ENCODE assay signal across 2 cellular contexts in genomic region chr6:13288481-13288880, GRCh38.
TF ChIP-seq lines count a peak whose summit lies in the region.

No MANE protein-coding gene starts in this region.

TF ChIP-seq in GM12878, 131 proteins besides CTCF, POLR2A, EP300 and RAD21:
- TF ChIP-seq POLR2AphosphoS5 (IDR thresholded peaks at IDR 0.05; ENCODE audit: low read length) = peak; percentile 54; the same call in 1 of the 2 replicates
- 0 out of 2 replicates have a peak, but pooled peaks have one; percentile 32 for TF ChIP-seq SMAD5 (IDR thresholded peaks at IDR 0.05; ENCODE audit: low read depth)
- TF ChIP-seq, protein P1, sequence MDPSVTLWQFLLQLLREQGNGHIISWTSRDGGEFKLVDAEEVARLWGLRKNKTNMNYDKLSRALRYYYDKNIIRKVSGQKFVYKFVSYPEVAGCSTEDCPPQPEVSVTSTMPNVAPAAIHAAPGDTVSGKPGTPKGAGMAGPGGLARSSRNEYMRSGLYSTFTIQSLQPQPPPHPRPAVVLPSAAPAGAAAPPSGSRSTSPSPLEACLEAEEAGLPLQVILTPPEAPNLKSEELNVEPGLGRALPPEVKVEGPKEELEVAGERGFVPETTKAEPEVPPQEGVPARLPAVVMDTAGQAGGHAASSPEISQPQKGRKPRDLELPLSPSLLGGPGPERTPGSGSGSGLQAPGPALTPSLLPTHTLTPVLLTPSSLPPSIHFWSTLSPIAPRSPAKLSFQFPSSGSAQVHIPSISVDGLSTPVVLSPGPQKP (IDR thresholded peaks at IDR 0.05; ENCODE audit: low read depth, low read length) = no peak
- TF ChIP-seq SIX5 (IDR thresholded peaks at IDR 0.05; ENCODE audit: low read depth, low read length, severe bottlenecking) = no peak
- TF ChIP-seq ZNF592 (IDR thresholded peaks at IDR 0.05) = no peak
- no peak for TF ChIP-seq SPI1 (IDR thresholded peaks at IDR 0.05; ENCODE audit: borderline replicate concordance, insufficient read depth, low read depth, low read length)
- no peak for TF ChIP-seq MYC (IDR thresholded peaks at IDR 0.05; ENCODE audit: insufficient read depth, insufficient read length, insufficient replicate concordance, low read length, severe bottlenecking)
- no peak for TF ChIP-seq HCFC1 (IDR thresholded peaks at IDR 0.05; ENCODE audit: low read length)
- TF ChIP-seq GABPA (IDR thresholded peaks at IDR 0.05; ENCODE audit: low read depth) = no peak
- no peak for TF ChIP-seq ZSCAN29 (IDR thresholded peaks at IDR 0.05)
- no peak for TF ChIP-seq CHD1 (IDR thresholded peaks at IDR 0.05; ENCODE audit: low read depth, low read length)
- no peak for TF ChIP-seq CREB1 (IDR thresholded peaks at IDR 0.05; ENCODE audit: low read depth)
- no peak for TF ChIP-seq PAX5 (IDR thresholded peaks at IDR 0.05; ENCODE audit: borderline replicate concordance, low read depth, low read length)
- peak; percentile 62; the same call in 1 of the 2 replicates for TF ChIP-seq POLR2AphosphoS2 (IDR thresholded peaks at IDR 0.05; ENCODE audit: low read depth, low read length)

TF ChIP-seq in HepG2, 621 proteins besides CTCF, POLR2A, EP300 and RAD21:
- TF ChIP-seq, protein P2, sequence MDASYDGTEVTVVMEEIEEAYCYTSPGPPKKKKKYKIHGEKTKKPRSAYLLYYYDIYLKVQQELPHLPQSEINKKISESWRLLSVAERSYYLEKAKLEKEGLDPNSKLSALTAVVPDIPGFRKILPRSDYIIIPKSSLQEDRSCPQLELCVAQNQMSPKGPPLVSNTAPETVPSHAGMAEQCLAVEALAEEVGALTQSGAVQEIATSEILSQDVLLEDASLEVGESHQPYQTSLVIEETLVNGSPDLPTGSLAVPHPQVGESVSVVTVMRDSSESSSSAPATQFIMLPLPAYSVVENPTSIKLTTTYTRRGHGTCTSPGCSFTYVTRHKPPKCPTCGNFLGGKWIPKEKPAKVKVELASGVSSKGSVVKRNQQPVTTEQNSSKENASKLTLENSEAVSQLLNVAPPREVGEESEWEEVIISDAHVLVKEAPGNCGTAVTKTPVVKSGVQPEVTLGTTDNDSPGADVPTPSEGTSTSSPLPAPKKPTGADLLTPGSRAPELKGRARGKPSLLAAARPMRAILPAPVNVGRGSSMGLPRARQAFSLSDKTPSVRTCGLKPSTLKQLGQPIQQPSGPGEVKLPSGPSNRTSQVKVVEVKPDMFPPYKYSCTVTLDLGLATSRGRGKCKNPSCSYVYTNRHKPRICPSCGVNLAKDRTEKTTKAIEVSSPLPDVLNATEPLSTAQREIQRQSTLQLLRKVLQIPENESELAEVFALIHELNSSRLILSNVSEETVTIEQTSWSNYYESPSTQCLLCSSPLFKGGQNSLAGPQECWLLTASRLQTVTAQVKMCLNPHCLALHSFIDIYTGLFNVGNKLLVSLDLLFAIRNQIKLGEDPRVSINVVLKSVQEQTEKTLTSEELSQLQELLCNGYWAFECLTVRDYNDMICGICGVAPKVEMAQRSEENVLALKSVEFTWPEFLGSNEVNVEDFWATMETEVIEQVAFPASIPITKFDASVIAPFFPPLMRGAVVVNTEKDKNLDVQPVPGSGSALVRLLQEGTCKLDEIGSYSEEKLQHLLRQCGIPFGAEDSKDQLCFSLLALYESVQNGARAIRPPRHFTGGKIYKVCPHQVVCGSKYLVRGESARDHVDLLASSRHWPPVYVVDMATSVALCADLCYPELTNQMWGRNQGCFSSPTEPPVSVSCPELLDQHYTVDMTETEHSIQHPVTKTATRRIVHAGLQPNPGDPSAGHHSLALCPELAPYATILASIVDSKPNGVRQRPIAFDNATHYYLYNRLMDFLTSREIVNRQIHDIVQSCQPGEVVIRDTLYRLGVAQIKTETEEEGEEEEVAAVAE (CRISPR knock-in tag; IDR thresholded peaks at IDR 0.05; ENCODE audit: borderline replicate concordance) = no peak
- TF ChIP-seq MBD4 (IDR thresholded peaks at IDR 0.05; ENCODE audit: borderline replicate concordance, low read length) (no peak), DNMT1 (CRISPR knock-in tag; IDR thresholded peaks at IDR 0.05) (no peak), NFKBIZ (CRISPR knock-in tag; IDR thresholded peaks at IDR 0.05) (no peak), SMAD3 (CRISPR knock-in tag; IDR thresholded peaks at IDR 0.05) (no peak), ZNF605 (CRISPR knock-in tag; IDR thresholded peaks at IDR 0.05) (no peak), ZNF205 (CRISPR knock-in tag; IDR thresholded peaks at IDR 0.05) (no peak), GMEB2 (CRISPR knock-in tag; IDR thresholded peaks at IDR 0.05; ENCODE audit: low read depth) (no peak), ATF7 (IDR thresholded peaks at IDR 0.05) (no peak), ATF7 (CRISPR knock-in tag; IDR thresholded peaks at IDR 0.05) (no peak), ZNF652 (CRISPR knock-in tag; IDR thresholded peaks at IDR 0.05; ENCODE audit: borderline replicate concordance, low read depth) (no peak), ZSCAN25 (CRISPR knock-in tag; IDR thresholded peaks at IDR 0.05) (no peak), ZNF782 (CRISPR knock-in tag; IDR thresholded peaks at IDR 0.05; ENCODE audit: borderline replicate concordance) (no peak), ZNF770 (CRISPR knock-in tag; IDR thresholded peaks at IDR 0.05) (no peak), ZSCAN29 (CRISPR knock-in tag; conservative IDR thresholded peaks at IDR 0.05) (no peak), ATRX (CRISPR knock-in tag; IDR thresholded peaks at IDR 0.05; ENCODE audit: borderline replicate concordance) (no peak), PRDM4 (CRISPR knock-in tag; IDR thresholded peaks at IDR 0.05; ENCODE audit: borderline replicate concordance) (no peak)
- TF ChIP-seq, protein P3, sequence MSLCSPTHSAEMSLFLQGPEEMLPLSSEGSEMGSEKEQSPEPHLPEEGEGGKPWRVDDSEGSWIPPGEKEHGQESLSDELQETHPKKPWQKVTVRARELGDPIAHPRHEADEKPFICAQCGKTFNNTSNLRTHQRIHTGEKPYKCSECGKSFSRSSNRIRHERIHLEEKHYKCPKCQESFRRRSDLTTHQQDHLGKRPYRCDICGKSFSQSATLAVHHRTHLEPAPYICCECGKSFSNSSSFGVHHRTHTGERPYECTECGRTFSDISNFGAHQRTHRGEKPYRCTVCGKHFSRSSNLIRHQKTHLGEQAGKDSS (CRISPR knock-in tag; IDR thresholded peaks at IDR 0.05; ENCODE audit: borderline replicate concordance, low read depth) = no peak
